ENCODE assay signal across 23 cellular contexts in genomic region chr3:61861410-61861809, GRCh38.
"Had no signal": no experiment of that assay in that cellular context is flagged by ENCODE, and none has a peak within 500 bp of the region (broad histone marks: within the 10 kb centered on the region; RNA-seq: fewer than 3 reads in every experiment).

No MANE protein-coding gene starts in this region.

- H3K4me1 ChIP-seq: breast epithelium had no signal

- H3K9me3 ChIP-seq: adrenal gland, breast epithelium had no signal

- H3K27ac ChIP-seq: adrenal gland, breast epithelium, coronary artery had no signal

- ATAC-seq: activated T-helper 17 cell treated with anti-CD3 and anti-CD28 coated beads, Interleukin-2, amount 50 U/mL, for 72 hours; PC-3; T-helper 17 cell had no signal

- H3K36me3 ChIP-seq: adrenal gland, breast epithelium had no signal

- DNase-seq: activated CD4-positive, alpha-beta memory T cell treated with anti-CD3 and anti-CD28 coated beads for 36 hours; activated CD4-positive, alpha-beta T cell treated with anti-CD3 and anti-CD28 coated beads, Interleukin-2, amount 10 ng/mL, durations not matched to agents 7 days and 5 days; activated CD4-positive, CD25-positive, alpha-beta regulatory T cell; activated gamma-delta T cell treated with Interleukin-2 at 50 U/mL for 16 hours; activated naive CD4-positive, alpha-beta T cell treated with anti-CD3 and anti-CD28 coated beads, Interleukin-2, amount 10 ng/mL, durations not matched to agents 7 days and 5 days; activated naive CD8-positive, alpha-beta T cell treated with anti-CD3 and anti-CD28 coated beads, Interleukin-2, amount 10 ng/mL, durations not matched to agents 7 days and 5 days; activated T-cell treated with anti-CD3 and anti-CD28 coated beads for 4 hours; activated T-cell treated with anti-CD3 and anti-CD28 coated beads, Interleukin-2, amount 50 U/mL, for 48 hours; adrenal gland; aorta; caudate nucleus; NCI-H1092; NCI-H1930; NCI-H2107; NCI-H446; NCI-H524; PC-3; SHP77 treated with DMSO at 0.1 percent for 48 hours; T-helper 17 cell; T-helper 9 cell had no signal

- H3K27me3 ChIP-seq: adrenal gland, breast epithelium had no signal

- H3K4me3 ChIP-seq: adrenal gland, breast epithelium, coronary artery had no signal
